ENCODE assay signal across 8 cellular contexts in the genomic region with DNA sequence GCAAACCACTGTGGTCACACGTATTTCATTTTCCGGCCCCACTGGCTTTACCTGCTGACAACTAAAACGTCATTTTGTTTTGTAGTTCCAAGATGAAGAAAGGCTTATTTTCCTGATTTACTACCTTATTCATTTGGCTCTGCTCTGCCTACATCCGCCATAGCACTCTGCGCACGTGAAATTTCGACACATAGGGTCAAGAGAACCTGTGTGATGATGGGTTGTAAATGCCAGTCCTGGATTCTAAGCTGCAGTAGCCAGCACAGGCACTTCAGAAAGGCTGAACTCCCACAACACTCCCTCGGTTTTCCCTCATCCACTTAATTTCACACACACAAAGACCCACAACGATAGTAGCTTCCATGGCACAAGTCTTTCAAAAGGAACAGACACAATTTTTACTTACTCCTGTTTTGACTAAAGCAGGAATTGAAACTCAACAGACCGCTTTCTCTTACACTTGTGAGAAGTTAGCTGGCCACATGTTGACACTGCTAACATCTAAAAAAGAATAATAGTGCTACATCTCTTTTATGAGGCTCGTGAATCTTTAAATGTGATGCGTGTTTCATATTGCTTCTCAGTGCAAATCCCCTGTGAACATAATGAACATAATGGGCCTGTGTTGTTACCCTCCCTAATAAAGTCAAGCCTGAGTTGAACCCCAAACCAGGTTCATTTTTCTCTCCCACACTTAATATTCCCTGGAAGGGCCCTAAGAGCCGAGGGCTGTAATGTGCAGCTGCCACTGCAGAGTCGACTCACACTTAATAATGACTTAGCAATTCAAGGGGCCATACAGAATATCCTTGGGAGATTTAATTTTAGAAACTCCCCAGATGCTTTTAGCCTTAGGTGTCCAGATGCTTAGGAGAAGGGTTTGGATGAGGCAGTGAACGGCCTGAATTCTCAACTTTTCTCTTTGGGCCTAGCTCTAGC. TPM values are rescaled to one million over a fixed set of nuclear protein-coding genes. Genes with fewer than 3 reads are reported as not detected.
DNase-seq lines count a peak whose midpoint lies in the region; ATAC-seq and TF ChIP-seq lines count a peak whose summit lies in the region.

No MANE protein-coding gene starts in this region.

- ATAC-seq in GM19395 (IDR thresholded peaks at IDR 0.05; ENCODE audit: unreplicated experiment) (peak; percentile 35), left lung (no peak), left colon (no peak), HG03378 (IDR thresholded peaks at IDR 0.05; ENCODE audit: unreplicated experiment) (no peak), HG03135 (IDR thresholded peaks at IDR 0.05; ENCODE audit: unreplicated experiment) (no peak)

- no peak overlapping the region for H3K4me3 ChIP-seq in SJSA1
- H3K4me3 ChIP-seq in left lung: no peak overlapping the region

- intact Hi-C loops in left lung (cut with DNase I): no loop called here
- intact Hi-C loops in left colon (cut with DNase I, micrococcal nuclease): no loop called here

- H3K27ac ChIP-seq in SJSA1 (peak overlapping the region; percentile 55), left lung (peak overlapping the region; percentile 58 to 77)

- TF ChIP-seq CTCF in left lung (IDR thresholded peaks at IDR 0.05): no peak

- H3K9me3 ChIP-seq in SJSA1 (replicated peaks) (no peaks in the 10 kb centered on the region), left lung (no peaks in the 10 kb centered on the region)

- peak; percentile 24 for DNase-seq in AG20443 (ENCODE audit: low spot score)
- no peak for DNase-seq in SJSA1 (ENCODE audit: low read depth in 1 of 2, low spot score in 2 of 2)
- DNase-seq in left lung: no peak
- DNase-seq in left colon: no peak
- no peak for DNase-seq in nucleus accumbens (lab: John Stamatoyannopoulos, UW)

- H3K4me1 ChIP-seq in SJSA1 (replicated peaks) (peaks cover 59% of the 10 kb centered on the region), left lung (peaks cover 11 to 61% of the 10 kb centered on the region in 2 donors)

- peaks cover 7% of the 10 kb centered on the region for H3K36me3 ChIP-seq in SJSA1
- no peaks in the 10 kb centered on the region for H3K36me3 ChIP-seq in left lung

- H3K27me3 ChIP-seq in SJSA1 (replicated peaks) (no peaks in the 10 kb centered on the region), left lung (no peaks in the 10 kb centered on the region)

RNA-seq across cellular contexts. Expression of a gene that starts 1.5 kb away (rescaled TPM):
- total RNA-seq in SJSA1 (2014; rRNA removed; shearing (Covaris generic)): 11.9 and 18.0 TPM in 2 replicates
- 10 to 100 TPM; 81.1 to 89.6 TPM for total RNA-seq in left lung
- total RNA-seq in left colon: 10 to 100 TPM; 17.7 to 25.8 TPM
